In genomic region chr7:135210818-135211178, GRCh38 we compare ENCODE assay signal across 8 cellular contexts. TPM values are rescaled to one million over a fixed set of nuclear protein-coding genes. Genes with fewer than 3 reads are reported as not detected.
A peak's percentile ranks its signal among the peaks of the same experiment; 100 is the strongest.
DNase-seq lines count a peak whose midpoint lies in the region; ATAC-seq and TF ChIP-seq lines count a peak whose summit lies in the region.

No MANE protein-coding gene starts in this region.

- CTCF ChIA-PET in BJ (lab: Yijun Ruan, JAX), result interaction anchor here (0.9 to 2.5 kb wide), 4 partner anchors 13 to 521 kb away, joined by 3 to 12 read pairs (median 3); partner anchors contain the start of gene CYREN

- H3K9ac ChIP-seq in duodenal mucosa (ENCODE audit: low read depth in 1 of 2, low read length in 2 of 2) (peak overlapping the region; percentile 83 to 88), mucosa of stomach (ENCODE audit: low read length) (peak overlapping the region; percentile 91)

- H3K27ac ChIP-seq in duodenal mucosa (ENCODE audit: low read depth, low read length), result peak overlapping the region; percentile 69

- POLR2A ChIA-PET in BJ (lab: Charles Lee), result interaction anchor here (0.6 kb wide), 2 partner anchors 8 to 254 kb away, joined by 3 to 9 read pairs; no protein-coding TSS in a partner anchor

- H3K9me3 ChIP-seq in duodenal mucosa (ENCODE audit: control insufficient read depth in 1 of 2, low read length in 2 of 2) (no peaks in the 10 kb centered on the region), mucosa of stomach (ENCODE audit: control insufficient read depth, low read length) (no peaks in the 10 kb centered on the region)

- H3K36me3 ChIP-seq in BJ (ENCODE audit: control insufficient read depth, insufficient read depth, low read length) (peaks cover 4% of the 10 kb centered on the region; the same call in 1 of the 2 replicates), duodenal mucosa (ENCODE audit: control insufficient read depth in 1 of 2, insufficient read depth in 2 of 2, low read length in 2 of 2) (peaks cover 0 to 2% of the 10 kb centered on the region in 2 donors), mucosa of stomach (ENCODE audit: control insufficient read depth, insufficient read depth, low read length) (no peaks in the 10 kb centered on the region)

- H3K4me3 ChIP-seq in BJ (ENCODE audit: low read depth, low read length), result peak overlapping the region; percentile 74
- H3K4me3 ChIP-seq in duodenal mucosa (ENCODE audit: low read depth in 1 of 2, low read length in 2 of 2), result peak overlapping the region; percentile 92 to 95
- H3K4me3 ChIP-seq in mucosa of stomach (ENCODE audit: low read length), result peak overlapping the region; percentile 75

- peaks cover 11 to 16% of the 10 kb centered on the region in 2 donors for H3K4me1 ChIP-seq in duodenal mucosa (ENCODE audit: control insufficient read depth in 1 of 2, insufficient read depth in 2 of 2, low read length in 2 of 2)
- H3K4me1 ChIP-seq in mucosa of stomach (ENCODE audit: control insufficient read depth, insufficient read depth, low read length), result peaks cover 15% of the 10 kb centered on the region

- DNase-seq in BJ (ENCODE audit: low read depth) (no peak), RKO (ENCODE audit: low spot score) (peak; percentile 53), GM19240 (ENCODE audit: insufficient read length, low spot score) (no peak)
- no peak for DNase-seq in activated CD8-positive, alpha-beta memory T cell treated with anti-CD3 and anti-CD28 coated beads for 24 hours

- ATAC-seq in GM21737 (IDR thresholded peaks at IDR 0.05; ENCODE audit: unreplicated experiment) (peak; percentile 2), HG02623 (IDR thresholded peaks at IDR 0.05; ENCODE audit: unreplicated experiment) (no peak)

- TF ChIP-seq CTCF in BJ (IDR thresholded peaks at IDR 0.05; ENCODE audit: insufficient read depth, low read depth, low read length), result no peak

- H3K27me3 ChIP-seq in BJ (ENCODE audit: control insufficient read depth, insufficient read depth, low read length) (no peaks in the 10 kb centered on the region), duodenal mucosa (ENCODE audit: control insufficient read depth in 1 of 2, insufficient read depth in 2 of 2, low read length in 2 of 2) (no peaks in the 10 kb centered on the region), mucosa of stomach (ENCODE audit: control insufficient read depth, insufficient read depth, low read length) (no peaks in the 10 kb centered on the region)

RNA-seq across cellular contexts. Expression of gene WDR91, which starts 0.5 kb away (rescaled TPM):
- polyA plus RNA-seq in BJ (2011; rRNA removed), result 10.9 and 14.2 TPM in 2 replicates
- 10.6 and 20.0 TPM in 2 replicates for polyA minus RNA-seq in BJ (2011; rRNA and poly(A)+ RNA removed)

RNA-seq across cellular contexts. Expression of gene STRA8, which starts 22.8 kb away (rescaled TPM):
- not detected in 2 replicates for polyA plus RNA-seq in BJ (2011; rRNA removed)
- polyA minus RNA-seq in BJ (2011; rRNA and poly(A)+ RNA removed), result not detected in 2 replicates

RNA-seq across cellular contexts. Expression of gene CYREN, which starts 40.3 kb away (rescaled TPM):
- polyA plus RNA-seq in BJ (2011; rRNA removed), result 35.4 and 39.4 TPM in 2 replicates
- 27.5 and 30.8 TPM in 2 replicates for polyA minus RNA-seq in BJ (2011; rRNA and poly(A)+ RNA removed)
